8 cellular contexts compared by ENCODE assay signal in the genomic region with DNA sequence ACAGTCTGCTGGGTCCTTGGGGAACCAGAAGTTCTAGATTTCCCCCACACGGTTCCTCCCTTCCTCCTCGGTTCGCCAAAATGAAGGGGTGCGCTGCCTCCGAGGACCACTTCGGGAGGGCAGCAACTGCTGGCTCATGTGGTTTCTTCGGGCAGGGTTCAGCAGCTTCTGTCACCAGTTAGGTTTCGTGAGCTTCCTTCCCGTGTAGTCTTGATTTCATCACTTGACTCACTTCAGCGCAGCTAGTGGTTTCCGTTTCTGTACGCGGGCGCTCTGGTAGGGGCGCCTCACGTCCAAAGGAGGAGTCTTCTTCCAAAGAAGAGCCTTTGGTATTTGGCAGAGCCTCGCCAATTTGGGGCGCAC. TPM values are rescaled to one million over a fixed set of nuclear protein-coding genes. Genes with fewer than 3 reads are reported as not detected.
DNase-seq lines count a peak whose midpoint lies in the region; ATAC-seq, FAIRE-seq and TF ChIP-seq lines count a peak whose summit lies in the region.

No MANE protein-coding gene starts in this region.

- ATAC-seq in HG02870 (IDR thresholded peaks at IDR 0.05; ENCODE audit: unreplicated experiment), result peak; percentile 98

- no peaks in the 10 kb centered on the region for H3K27me3 ChIP-seq in neutrophil

- H3K4me1 Mint-ChIP-seq in type B pancreatic cell (ENCODE audit: unreplicated experiment), result peaks cover 4% of the 10 kb centered on the region

- peaks cover 47% of the 10 kb centered on the region for H3K27me3 Mint-ChIP-seq in type B pancreatic cell

- H3K9me3 ChIP-seq in neutrophil, result no peaks in the 10 kb centered on the region

- H3K27ac ChIP-seq in neutrophil, result peak overlapping the region; percentile 86

- peak overlapping the region; percentile 92 for H3K4me3 Mint-ChIP-seq in type B pancreatic cell

- FAIRE-seq in frontal cortex (lab: Jason Lieb, UNC), result no peak

- H3K9me3 Mint-ChIP-seq in type B pancreatic cell, result no peaks in the 10 kb centered on the region

- H3K27ac Mint-ChIP-seq in type B pancreatic cell, result peak overlapping the region; percentile 96

- DNase-seq in NCI-H146 (lab: John Stamatoyannopoulos, UW), result peak; percentile 50
- DNase-seq in NCI-H146 treated with DMSO at 0.1 percent for 48 hours (lab: John Stamatoyannopoulos, UW; ENCODE audit: unreplicated experiment), result no peak
- DNase-seq in NCI-H2227 (lab: John Stamatoyannopoulos, UW; ENCODE audit: unreplicated experiment), result peak; percentile 64
- DNase-seq in activated T-helper 1 cell treated with Interleukin-2 at 50 U/mL for 16 hours (ENCODE audit: low read depth), result peak; percentile 19
- peak; percentile 18 to 28 for DNase-seq in frontal cortex (ENCODE audit: low spot score in 2 of 2)
- no peak for DNase-seq in type B pancreatic cell (ENCODE audit: extremely low spot score, unreplicated experiment)

- TF ChIP-seq CTCF in neutrophil (IDR thresholded peaks at IDR 0.05) (no peak), type B pancreatic cell (conservative IDR thresholded peaks at IDR 0.05) (no peak)

- H3K36me3 Mint-ChIP-seq in type B pancreatic cell, result peaks cover 3% of the 10 kb centered on the region

- H3K4me1 ChIP-seq in neutrophil (ENCODE audit: control insufficient read depth in 1 of 2, insufficient read depth in 1 of 2, low read depth in 1 of 2, low read length in 1 of 2), result peaks cover 50 to 52% of the 10 kb centered on the region in 2 experiments

- peak overlapping the region; percentile 90 to 93 for H3K4me3 ChIP-seq in neutrophil (ENCODE audit: low read depth in 1 of 2, low read length in 1 of 2)

- H3K36me3 ChIP-seq in neutrophil, result no peaks in the 10 kb centered on the region

RNA-seq across cellular contexts. Expression of a gene that starts 0.5 kb away (rescaled TPM):
- 3.7 TPM for total RNA-seq in frontal cortex
- total RNA-seq in type B pancreatic cell (ENCODE audit: low replicate concordance), result 28.8 and 62.1 TPM in 2 replicates

Comparison
In these comparisons a context has a peak if more than half of its experiments do, and no peak if none do; other contexts are left out.
1. DNase-seq: peak in NCI-H146 (single experiment), NCI-H2227 (single experiment), activated T-helper 1 cell treated with Interleukin-2 at 50 U/mL for 16 hours (single experiment) and frontal cortex (2 of 2); none in NCI-H146 treated with DMSO at 0.1 percent for 48 hours (single experiment) and type B pancreatic cell (single experiment).